ENCODE assay signal across 10 cellular contexts in genomic region chr17:35569405-35569804, GRCh38. TPM values are rescaled to one million over a fixed set of nuclear protein-coding genes. Genes with fewer than 3 reads are reported as not detected.
DNase-seq lines count a peak whose midpoint lies in the region; ATAC-seq, FAIRE-seq and TF ChIP-seq lines count a peak whose summit lies in the region.
"Had no signal": no experiment of that assay in that cellular context is flagged by ENCODE, and none has a peak within 500 bp of the region (broad histone marks: within the 10 kb centered on the region; RNA-seq: fewer than 3 reads in every experiment).

No MANE protein-coding gene starts in this region.

- no peak overlapping the region for H2AFZ ChIP-seq in HepG2 (ENCODE audit: low read length)

- H3K27me3 ChIP-seq in HepG2 (ENCODE audit: control insufficient read depth in 1 of 2, insufficient read depth in 2 of 2, low read length in 2 of 2) (no peaks in the 10 kb centered on the region; a peak in 1 of 5 replicates), right lobe of liver (no peaks in the 10 kb centered on the region)
- H3K27me3 ChIP-seq: adrenal gland had no signal

- H3K27me3 Mint-ChIP-seq in activated B cell treated with CpG ODN at 0.5 μM for 24 hours: no peaks in the 10 kb centered on the region
- peaks cover 3 to 5% (median 5%) of the 10 kb centered on the region in 3 donors for H3K27me3 Mint-ChIP-seq in immature natural killer cell (ENCODE audit: low read depth in 3 of 3)

- 80% methylated on average over 2 of the region's 2 CpGs for WGBS in HepG2 (ENCODE audit: low lambda C conversion rate)
- WGBS in right lobe of liver (ENCODE audit: insufficient coverage, low coverage, low lambda C conversion rate, missing lambda C conversion rate): 88% methylated on average over 2 of the region's 2 CpGs

- ATAC-seq in HepG2 (no peak), right lobe of liver (no peak), activated B cell treated with CpG ODN at 0.5 μM for 24 hours (ENCODE audit: low read depth) (no peak)

- TF ChIP-seq POLR2A in HepG2 (IDR thresholded peaks at IDR 0.05; ENCODE audit: insufficient read depth in 1 of 2, low read depth in 2 of 2, low read length in 2 of 2) (no peak), right lobe of liver (IDR thresholded peaks at IDR 0.05) (no peak)

- BruUV-seq in HepG2 (replicated peaks; lab: Mats Ljungman, UMichigan): no TSS peak

- H3K4me3 Mint-ChIP-seq in activated B cell treated with CpG ODN at 0.5 μM for 24 hours: peak overlapping the region; percentile 49
- peak overlapping the region; percentile 44 to 96 (median 76) for H3K4me3 Mint-ChIP-seq in immature natural killer cell

- peaks cover 20% of the 10 kb centered on the region for H3K4me1 ChIP-seq in HepG2 (ENCODE audit: insufficient read depth, low read length)
- peaks cover 0 to 16% (median 6%) of the 10 kb centered on the region in 4 donors for H3K4me1 ChIP-seq in right lobe of liver

- H3K4me2 ChIP-seq in HepG2 (ENCODE audit: low read depth, low read length): peak overlapping the region; percentile 91

- no peak for FAIRE-seq in HepG2 (lab: Jason Lieb, UNC)

- H3K79me2 ChIP-seq in HepG2 (ENCODE audit: insufficient read depth, low read length): peaks cover 25% of the 10 kb centered on the region

- peak overlapping the region; percentile 86 to 95 (median 92); a peak in 3 of 6 replicates for H3K4me3 ChIP-seq in HepG2 (replicated peaks in 1 of 3; ENCODE audit: insufficient read depth in 1 of 3, low read depth in 2 of 3, low read length in 3 of 3)
- no peak overlapping the region for H3K4me3 ChIP-seq in right lobe of liver

- H3K27ac ChIP-seq in HepG2 (ENCODE audit: extremely low read length, insufficient read depth, low read length) (no peak overlapping the region), right lobe of liver (no peak overlapping the region)
- H3K27ac ChIP-seq: adrenal gland had no signal

- intact Hi-C loops in HepG2 (cut with micrococcal nuclease; ENCODE audit: unreplicated experiment): no loop called here
- intact Hi-C loops in right lobe of liver (cut with DNase I): no loop called here
- intact Hi-C loops in activated B cell treated with CpG ODN at 0.5 μM for 24 hours (cut with micrococcal nuclease): no loop called here
- intact Hi-C loops in posterior vena cava (cut with DNase I): no loop called here

- H3K36me3 Mint-ChIP-seq in activated B cell treated with CpG ODN at 0.5 μM for 24 hours (ENCODE audit: low read depth): peaks cover 14% of the 10 kb centered on the region
- no peaks in the 10 kb centered on the region for H3K36me3 Mint-ChIP-seq in immature natural killer cell

- TF ChIP-seq CTCF in HepG2 (CRISPR knock-in tag; IDR thresholded peaks at IDR 0.05): no peak
- no peak for TF ChIP-seq CTCF in right lobe of liver (IDR thresholded peaks at IDR 0.05)
- no peak for TF ChIP-seq CTCF in activated B cell treated with CpG ODN at 0.5 μM for 24 hours (IDR thresholded peaks at IDR 0.05)

- in situ Hi-C loops in HepG2 (cut with HindIII; ENCODE audit: extremely low pct_ligation_motif_present, low pct_unique_long_range_greater_than_20kb): no loop called here

- no peak for TF ChIP-seq RAD21 in HepG2 (CRISPR knock-in tag; IDR thresholded peaks at IDR 0.05)

- H3K9me3 Mint-ChIP-seq in activated B cell treated with CpG ODN at 0.5 μM for 24 hours (no peaks in the 10 kb centered on the region), immature natural killer cell (no peaks in the 10 kb centered on the region)

- H3K36me3 ChIP-seq in HepG2 (replicated peaks in 1 of 2; ENCODE audit: control insufficient read depth in 1 of 2, insufficient read depth in 2 of 2, low read length in 2 of 2) (no peaks in the 10 kb centered on the region; a peak in 1 of 5 replicates), right lobe of liver (no peaks in the 10 kb centered on the region)
- H3K36me3 ChIP-seq: adrenal gland had no signal

- H3K27ac Mint-ChIP-seq in activated B cell treated with CpG ODN at 0.5 μM for 24 hours: no peak overlapping the region
- H3K27ac Mint-ChIP-seq in immature natural killer cell: peak overlapping the region in 2 of 6 donors; percentile 67 to 74

- CTCF ChIA-PET in HepG2 (lab: Yijun Ruan, JAX; ENCODE audit: low intra/inter-chr PET ratio, low total read pairs) (no interaction called here), activated B cell treated with CpG ODN at 0.5 μM for 24 hours (lab: Charles Lee) (no interaction called here)

- no peak for DNase-seq in HepG2 (ENCODE audit: low spot score)
- no peak for DNase-seq in right lobe of liver
- DNase-seq in activated B cell treated with CpG ODN at 0.5 μM for 24 hours: no peak
- no peak for DNase-seq in immature natural killer cell
- DNase-seq in ecto neural progenitor cell (ENCODE audit: low spot score): no peak
- DNase-seq in T1000 (lab: John Stamatoyannopoulos, UW): no peak
- no peak for DNase-seq in inferior parietal cortex (ENCODE audit: extremely low spot score)
- no peak for DNase-seq in posterior vena cava (ENCODE audit: low spot score)
- DNase-seq: adrenal gland had no signal

- no peak for TF ChIP-seq EP300 in HepG2 (IDR thresholded peaks at IDR 0.05; ENCODE audit: low read depth in 2 of 2, low read length in 2 of 2)
- TF ChIP-seq EP300 in HepG2 (CRISPR knock-in tag; IDR thresholded peaks at IDR 0.05; ENCODE audit: borderline replicate concordance): no peak

- peaks cover 25% of the 10 kb centered on the region for H3K4me1 Mint-ChIP-seq in activated B cell treated with CpG ODN at 0.5 μM for 24 hours
- H3K4me1 Mint-ChIP-seq in immature natural killer cell: peaks cover 27 to 43% of the 10 kb centered on the region in 2 donors

- POLR2A ChIA-PET in HepG2 (lab: Yijun Ruan, JAX): interaction anchor here (4.4 kb wide), 1 partner anchor 9 kb away, joined by 65 read pairs; the partner anchor contains the start of gene PEX12
- POLR2A ChIA-PET in activated B cell treated with CpG ODN at 0.5 μM for 24 hours (lab: Charles Lee): interaction anchor here (0.6 to 3.8 kb wide), 2 partner anchors 8 to 159 kb away, joined by 3 to 49 read pairs; partner anchors contain the start of gene PEX12

- H3K9ac ChIP-seq in HepG2 (ENCODE audit: insufficient read depth, low read depth, low read length): peak overlapping the region; percentile 84; the same call in 1 of the 2 replicates

- H3K9me3 ChIP-seq in HepG2 (ENCODE audit: low read length) (no peaks in the 10 kb centered on the region), right lobe of liver (no peaks in the 10 kb centered on the region)
- H3K9me3 ChIP-seq: adrenal gland had no signal

- no peaks in the 10 kb centered on the region for H4K20me1 ChIP-seq in HepG2 (ENCODE audit: insufficient read depth, low read length)

RNA-seq across cellular contexts. Expression of gene SLFN14, which starts 8.8 kb away (rescaled TPM):
- total RNA-seq in HepG2 (2016; rRNA removed; fragmentation: Illumina TruSeq; extraction: Trizol) (not detected in 2 replicates), right lobe of liver (under 1 TPM in 2 of 6 experiments, not detected in 4; 0.12 to 0.42 TPM), activated B cell treated with CpG ODN at 0.5 μM for 24 hours (not detected in 2 replicates), posterior vena cava (not detected)
- not detected in 2 replicates for total RNA-seq in HepG2 (2016; cell fraction: cytosol; rRNA removed; fragmentation: Illumina TruSeq; extraction: Trizol; ENCODE audit: low read depth)
- total RNA-seq in HepG2 (2016; cell fraction: insoluble cytoplasmic fraction; rRNA removed; fragmentation: Illumina TruSeq; extraction: Trizol): not detected in 2 replicates
- not detected in 2 replicates for total RNA-seq in HepG2 (2016; cell fraction: membrane; rRNA removed; fragmentation: Illumina TruSeq; extraction: Trizol)
- total RNA-seq in HepG2 (2016; cell fraction: nucleus; rRNA removed; fragmentation: Illumina TruSeq; extraction: Trizol): not detected in 2 replicates
- polyA plus RNA-seq in HepG2 (2011; rRNA removed) (not detected in 2 replicates), immature natural killer cell (under 1 TPM in 2 of 3 donors, not detected in 1; 0.10 to 0.50 TPM)
- not detected in 2 replicates for polyA plus RNA-seq in HepG2 (2011; cell fraction: cytosol; rRNA removed)
- not detected in 2 replicates for polyA plus RNA-seq in HepG2 (2011; cell fraction: nucleus; rRNA removed)
- polyA plus RNA-seq in HepG2 (2012): not detected in 2 replicates
- not detected in 2 replicates for polyA plus RNA-seq in HepG2 (2016; cell fraction: cytosol; fragmentation: Illumina TruSeq; extraction: Trizol; ENCODE audit: low read depth)
- not detected in 2 replicates for polyA plus RNA-seq in HepG2 (2016; cell fraction: insoluble cytoplasmic fraction; fragmentation: Illumina TruSeq; extraction: Trizol; ENCODE audit: low read depth)
- not detected in 2 replicates for polyA plus RNA-seq in HepG2 (2016; cell fraction: membrane; fragmentation: Illumina TruSeq; extraction: Trizol; ENCODE audit: low read depth)
- polyA plus RNA-seq in HepG2 (2016; cell fraction: nucleus; fragmentation: Illumina TruSeq; extraction: Trizol; ENCODE audit: insufficient read depth, low read depth): not detected in 2 replicates
- polyA minus RNA-seq in HepG2 (2011; rRNA and poly(A)+ RNA removed; ENCODE audit: low replicate concordance): not detected in 2 replicates
- not detected in 2 replicates for polyA minus RNA-seq in HepG2 (2011; cell fraction: cytosol; rRNA and poly(A)+ RNA removed)
- polyA minus RNA-seq in HepG2 (2011; cell fraction: nucleus; rRNA and poly(A)+ RNA removed): not detected in 2 replicates
- total RNA-seq: adrenal gland, pulmonary artery endothelial cell had no signal
- polyA plus RNA-seq: adrenal gland had no signal

RNA-seq across cellular contexts. Expression of gene PEX12, which starts 9.0 kb away (rescaled TPM):
- total RNA-seq in HepG2 (2016; rRNA removed; fragmentation: Illumina TruSeq; extraction: Trizol) (4.3 and 5.1 TPM in 2 replicates), right lobe of liver (1 to 10 TPM; 2.9 to 6.4 (median 4.3) TPM), activated B cell treated with CpG ODN at 0.5 μM for 24 hours (4.1 and 4.8 TPM in 2 replicates), posterior vena cava (1 to 10 TPM; 3.4 to 3.6 TPM)
- total RNA-seq in HepG2 (2016; cell fraction: cytosol; rRNA removed; fragmentation: Illumina TruSeq; extraction: Trizol; ENCODE audit: low read depth): 1.0 and 1.1 TPM in 2 replicates
- 4.9 and 5.4 TPM in 2 replicates for total RNA-seq in HepG2 (2016; cell fraction: insoluble cytoplasmic fraction; rRNA removed; fragmentation: Illumina TruSeq; extraction: Trizol)
- 3.0 TPM in 2 replicates for total RNA-seq in HepG2 (2016; cell fraction: membrane; rRNA removed; fragmentation: Illumina TruSeq; extraction: Trizol)
- total RNA-seq in HepG2 (2016; cell fraction: nucleus; rRNA removed; fragmentation: Illumina TruSeq; extraction: Trizol): 4.8 and 5.4 TPM in 2 replicates
- polyA plus RNA-seq in HepG2 (2011; rRNA removed) (10.5 and 11.9 TPM in 2 replicates), immature natural killer cell (1 to 10 TPM in 2 of 3 donors, not detected in 1; 1.7 to 2.0 TPM)
- 8.0 and 10.7 TPM in 2 replicates for polyA plus RNA-seq in HepG2 (2011; cell fraction: cytosol; rRNA removed)
- polyA plus RNA-seq in HepG2 (2011; cell fraction: nucleus; rRNA removed): 2.6 and 4.6 TPM in 2 replicates
- polyA plus RNA-seq in HepG2 (2012): 6.1 and 7.2 TPM in 2 replicates
- 0.52 and 0.57 TPM in 2 replicates for polyA plus RNA-seq in HepG2 (2016; cell fraction: cytosol; fragmentation: Illumina TruSeq; extraction: Trizol; ENCODE audit: low read depth)
- polyA plus RNA-seq in HepG2 (2016; cell fraction: insoluble cytoplasmic fraction; fragmentation: Illumina TruSeq; extraction: Trizol; ENCODE audit: low read depth): 4.6 and 5.5 TPM in 2 replicates
- 1.3 and 1.6 TPM in 2 replicates for polyA plus RNA-seq in HepG2 (2016; cell fraction: membrane; fragmentation: Illumina TruSeq; extraction: Trizol; ENCODE audit: low read depth)
- 6.0 and 6.5 TPM in 2 replicates for polyA plus RNA-seq in HepG2 (2016; cell fraction: nucleus; fragmentation: Illumina TruSeq; extraction: Trizol; ENCODE audit: insufficient read depth, low read depth)
- 17.7 and 20.0 TPM in 2 replicates for polyA minus RNA-seq in HepG2 (2011; rRNA and poly(A)+ RNA removed; ENCODE audit: low replicate concordance)
- 5.1 and 8.0 TPM in 2 replicates for polyA minus RNA-seq in HepG2 (2011; cell fraction: cytosol; rRNA and poly(A)+ RNA removed)
- polyA minus RNA-seq in HepG2 (2011; cell fraction: nucleus; rRNA and poly(A)+ RNA removed): 5.7 and 6.6 TPM in 2 replicates

RNA-seq across cellular contexts. Expression of gene AP2B1, which starts 17.7 kb away (rescaled TPM):
- total RNA-seq in HepG2 (2016; rRNA removed; fragmentation: Illumina TruSeq; extraction: Trizol) (23.8 and 58.4 TPM in 2 replicates), right lobe of liver (10 to 100 TPM; 33.8 to 62.7 (median 40.8) TPM), activated B cell treated with CpG ODN at 0.5 μM for 24 hours (129 and 152 TPM in 2 replicates), posterior vena cava (100 to 1,000 TPM; 101 to 105 TPM)
- 7.7 and 8.3 TPM in 2 replicates for total RNA-seq in HepG2 (2016; cell fraction: cytosol; rRNA removed; fragmentation: Illumina TruSeq; extraction: Trizol; ENCODE audit: low read depth)
- 21.9 and 55.7 TPM in 2 replicates for total RNA-seq in HepG2 (2016; cell fraction: insoluble cytoplasmic fraction; rRNA removed; fragmentation: Illumina TruSeq; extraction: Trizol)
- total RNA-seq in HepG2 (2016; cell fraction: membrane; rRNA removed; fragmentation: Illumina TruSeq; extraction: Trizol): 24.9 and 27.8 TPM in 2 replicates
- total RNA-seq in HepG2 (2016; cell fraction: nucleus; rRNA removed; fragmentation: Illumina TruSeq; extraction: Trizol): 35.0 and 35.8 TPM in 2 replicates
- polyA plus RNA-seq in HepG2 (2011; rRNA removed) (67.4 and 71.3 TPM in 2 replicates), immature natural killer cell (10 to 100 TPM; 43.7 to 79.9 (median 51.4) TPM)
- 55.0 and 79.8 TPM in 2 replicates for polyA plus RNA-seq in HepG2 (2011; cell fraction: cytosol; rRNA removed)
- polyA plus RNA-seq in HepG2 (2011; cell fraction: nucleus; rRNA removed): 30.8 and 37.5 TPM in 2 replicates
- polyA plus RNA-seq in HepG2 (2012): 71.1 and 87.3 TPM in 2 replicates
- polyA plus RNA-seq in HepG2 (2016; cell fraction: cytosol; fragmentation: Illumina TruSeq; extraction: Trizol; ENCODE audit: low read depth): 9.1 and 11.2 TPM in 2 replicates
- 61.8 and 69.1 TPM in 2 replicates for polyA plus RNA-seq in HepG2 (2016; cell fraction: insoluble cytoplasmic fraction; fragmentation: Illumina TruSeq; extraction: Trizol; ENCODE audit: low read depth)
- polyA plus RNA-seq in HepG2 (2016; cell fraction: membrane; fragmentation: Illumina TruSeq; extraction: Trizol; ENCODE audit: low read depth): 20.2 and 25.9 TPM in 2 replicates
- polyA plus RNA-seq in HepG2 (2016; cell fraction: nucleus; fragmentation: Illumina TruSeq; extraction: Trizol; ENCODE audit: insufficient read depth, low read depth): 31.8 and 34.7 TPM in 2 replicates
- 118 and 224 TPM in 2 replicates for polyA minus RNA-seq in HepG2 (2011; rRNA and poly(A)+ RNA removed; ENCODE audit: low replicate concordance)
- polyA minus RNA-seq in HepG2 (2011; cell fraction: cytosol; rRNA and poly(A)+ RNA removed): 78.8 and 101 TPM in 2 replicates
- 59.2 and 75.5 TPM in 2 replicates for polyA minus RNA-seq in HepG2 (2011; cell fraction: nucleus; rRNA and poly(A)+ RNA removed)

RNA-seq across cellular contexts. Expression of gene SLFN12L, which starts 31.9 kb away (rescaled TPM):
- total RNA-seq in HepG2 (2016; rRNA removed; fragmentation: Illumina TruSeq; extraction: Trizol) (not detected in 2 replicates), right lobe of liver (1 to 10 TPM in 1 of 6 experiments, under 1 TPM in 4, not detected in 1; 0.32 to 2.6 (median 0.69) TPM), activated B cell treated with CpG ODN at 0.5 μM for 24 hours (2.0 and 2.4 TPM in 2 replicates), posterior vena cava (1 to 10 TPM; 1.4 to 1.6 TPM)
- not detected in 2 replicates for total RNA-seq in HepG2 (2016; cell fraction: cytosol; rRNA removed; fragmentation: Illumina TruSeq; extraction: Trizol; ENCODE audit: low read depth)
- total RNA-seq in HepG2 (2016; cell fraction: insoluble cytoplasmic fraction; rRNA removed; fragmentation: Illumina TruSeq; extraction: Trizol): not detected in 2 replicates
- not detected in 2 replicates for total RNA-seq in HepG2 (2016; cell fraction: membrane; rRNA removed; fragmentation: Illumina TruSeq; extraction: Trizol)
- not detected in 2 replicates for total RNA-seq in HepG2 (2016; cell fraction: nucleus; rRNA removed; fragmentation: Illumina TruSeq; extraction: Trizol)
- polyA plus RNA-seq in HepG2 (2011; rRNA removed) (not detected in 2 replicates), immature natural killer cell (10 to 100 TPM; 14.8 to 28.8 (median 27.4) TPM)
- not detected in 2 replicates for polyA plus RNA-seq in HepG2 (2011; cell fraction: cytosol; rRNA removed)
- not detected in 2 replicates for polyA plus RNA-seq in HepG2 (2011; cell fraction: nucleus; rRNA removed)
- not detected in 2 replicates for polyA plus RNA-seq in HepG2 (2012)
- polyA plus RNA-seq in HepG2 (2016; cell fraction: cytosol; fragmentation: Illumina TruSeq; extraction: Trizol; ENCODE audit: low read depth): not detected in 2 replicates
- not detected in 2 replicates for polyA plus RNA-seq in HepG2 (2016; cell fraction: insoluble cytoplasmic fraction; fragmentation: Illumina TruSeq; extraction: Trizol; ENCODE audit: low read depth)
- polyA plus RNA-seq in HepG2 (2016; cell fraction: membrane; fragmentation: Illumina TruSeq; extraction: Trizol; ENCODE audit: low read depth): not detected in 2 replicates
- not detected in 2 replicates for polyA plus RNA-seq in HepG2 (2016; cell fraction: nucleus; fragmentation: Illumina TruSeq; extraction: Trizol; ENCODE audit: insufficient read depth, low read depth)
- polyA minus RNA-seq in HepG2 (2011; rRNA and poly(A)+ RNA removed; ENCODE audit: low replicate concordance): 0.07 TPM in 1 of 2 replicates, not detected in the other
- not detected in 2 replicates for polyA minus RNA-seq in HepG2 (2011; cell fraction: cytosol; rRNA and poly(A)+ RNA removed)
- not detected in 2 replicates for polyA minus RNA-seq in HepG2 (2011; cell fraction: nucleus; rRNA and poly(A)+ RNA removed)

Comparison
In these comparisons a context has a peak if more than half of its experiments do, and no peak if none do; other contexts are left out.
1. H3K4me3 ChIP-seq: peak in HepG2 (3 of 3); none in right lobe of liver (0 of 3).